1 cellular context compared by ENCODE assay signal in the genomic region with DNA sequence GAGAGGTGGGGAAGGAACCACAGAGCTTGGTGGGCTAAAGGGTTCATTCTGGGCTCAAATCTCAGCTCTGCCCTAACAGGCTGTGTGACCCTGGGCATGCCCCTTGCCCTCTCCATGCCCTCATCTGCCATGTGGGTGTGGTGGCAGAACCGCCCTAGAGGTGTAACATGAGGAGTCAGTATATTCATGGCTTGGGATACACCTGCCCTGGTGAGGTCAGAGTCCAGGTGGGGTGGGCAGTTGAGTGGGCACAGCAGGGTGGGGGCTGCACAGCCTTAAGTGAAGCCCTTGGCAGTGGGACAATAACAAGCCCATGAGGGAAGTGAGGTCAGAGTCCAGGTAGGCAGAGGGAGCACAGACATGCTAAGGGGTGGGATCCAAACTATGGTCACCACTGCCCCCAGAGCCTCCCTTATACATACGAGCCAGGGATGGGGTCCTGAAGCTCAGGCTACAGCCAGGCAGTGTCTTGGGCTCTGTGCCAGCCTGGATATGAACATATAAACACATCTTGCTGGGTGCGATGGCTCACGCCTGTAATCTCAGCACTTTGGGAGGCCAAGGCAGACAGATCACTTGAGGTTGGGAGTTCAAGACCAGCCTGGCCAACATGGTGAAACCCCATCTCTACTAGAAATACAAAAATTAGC.
A peak's percentile ranks its signal among the peaks of the same experiment; 100 is the strongest.
TF ChIP-seq lines count a peak whose summit lies in the region.

No MANE protein-coding gene starts in this region.

TF ChIP-seq in Ishikawa, 13 proteins besides CTCF, POLR2A, EP300 and RAD21 (continued from another document):
- no peak for TF ChIP-seq REST (IDR thresholded peaks at IDR 0.05; ENCODE audit: low read depth)
- TF ChIP-seq TAF1 (IDR thresholded peaks at IDR 0.05; ENCODE audit: low read depth), result no peak
- peak; percentile 34; the same call in 1 of the 2 replicates for TF ChIP-seq NFIC (IDR thresholded peaks at IDR 0.05)
- TF ChIP-seq MAX (IDR thresholded peaks at IDR 0.05), result peak; percentile 21; the same call in 1 of the 2 replicates
- TF ChIP-seq ZBTB7A (IDR thresholded peaks at IDR 0.05; ENCODE audit: low read depth), result peak; percentile 63; the same call in 1 of the 2 replicates
